ENCODE assay signal across 10 cellular contexts in the genomic region with DNA sequence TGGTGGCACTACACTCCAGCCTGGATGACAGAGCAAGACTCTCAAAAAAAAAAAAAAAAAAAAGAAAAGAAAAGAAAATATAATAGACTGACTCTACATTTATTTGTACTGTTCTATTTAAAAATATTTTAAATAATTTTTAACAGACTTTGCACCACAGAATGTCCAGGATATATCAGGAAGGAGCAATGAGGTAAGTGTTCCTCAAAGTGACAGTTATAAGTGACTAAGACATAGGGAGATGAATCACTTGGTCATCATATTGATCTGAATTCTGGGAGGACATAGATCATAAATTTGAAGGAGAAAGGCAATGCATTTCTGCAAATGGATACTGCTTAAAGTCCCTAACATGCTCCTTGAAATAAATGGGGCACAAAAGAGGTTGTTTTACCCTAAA.
"Had no signal": no experiment of that assay in that cellular context is flagged by ENCODE, and none has a peak within 500 bp of the region (broad histone marks: within the 10 kb centered on the region; RNA-seq: fewer than 3 reads in every experiment).

No MANE protein-coding gene starts in this region.

- H3K27me3 Mint-ChIP-seq: IgD-negative memory B cell had no signal

- ATAC-seq: HepG2 had no signal

- FAIRE-seq: H1, H54, HepG2 had no signal

- H2AFZ ChIP-seq: GM23248 had no signal

- H3K9me3 Mint-ChIP-seq: H9 had no signal

- H3K36me3 Mint-ChIP-seq: IgD-negative memory B cell had no signal

- H3K27ac Mint-ChIP-seq: H9, IgD-negative memory B cell had no signal

- DNase-seq: GM23248, H9, HCEC 1CT, KBM-7 had no signal

- H3K4me3 Mint-ChIP-seq: H9, IgD-negative memory B cell had no signal

- H3K27ac ChIP-seq: GM23248, HL-60, KMS-11 had no signal

- H3K4me3 ChIP-seq: GM23248 had no signal

- H3K4me2 ChIP-seq: KMS-11 had no signal

- H3K4me1 Mint-ChIP-seq: H9, IgD-negative memory B cell had no signal
